Comparison of ENCODE assay signal across 1 cellular context in the genomic region with DNA sequence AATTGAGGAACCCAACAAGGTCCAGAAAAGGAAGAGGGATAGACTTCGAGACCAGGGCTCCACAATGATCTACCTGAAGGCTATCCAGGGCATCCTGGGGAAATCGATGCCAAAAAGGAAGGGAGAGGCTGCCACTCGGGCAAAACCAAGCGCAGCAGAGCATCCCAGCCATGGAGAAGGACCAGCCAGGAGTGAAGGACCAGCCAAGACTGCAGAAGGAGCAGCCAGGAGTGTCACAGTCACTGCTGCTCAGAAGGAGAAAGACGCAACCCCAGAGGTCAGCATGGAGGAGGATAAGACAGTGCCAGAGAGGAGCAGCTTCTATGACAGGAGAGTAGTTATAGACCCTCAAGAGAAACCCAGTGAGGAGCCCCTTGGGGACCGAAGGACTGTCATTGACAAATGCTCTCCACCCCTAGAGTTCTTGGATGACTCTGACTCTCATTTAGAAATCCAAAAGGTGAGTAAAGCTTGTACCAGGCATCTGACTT.
TF ChIP-seq lines count a peak whose summit lies in the region.

No MANE protein-coding gene starts in this region.

TF ChIP-seq in GM12878, 131 proteins besides CTCF, POLR2A, EP300 and RAD21:
- TF ChIP-seq KDM1A (IDR thresholded peaks at IDR 0.05; ENCODE audit: borderline replicate concordance) = no peak
- TF ChIP-seq IKZF1 (conservative IDR thresholded peaks at IDR 0.05) = no peak
- TF ChIP-seq, protein P1, sequence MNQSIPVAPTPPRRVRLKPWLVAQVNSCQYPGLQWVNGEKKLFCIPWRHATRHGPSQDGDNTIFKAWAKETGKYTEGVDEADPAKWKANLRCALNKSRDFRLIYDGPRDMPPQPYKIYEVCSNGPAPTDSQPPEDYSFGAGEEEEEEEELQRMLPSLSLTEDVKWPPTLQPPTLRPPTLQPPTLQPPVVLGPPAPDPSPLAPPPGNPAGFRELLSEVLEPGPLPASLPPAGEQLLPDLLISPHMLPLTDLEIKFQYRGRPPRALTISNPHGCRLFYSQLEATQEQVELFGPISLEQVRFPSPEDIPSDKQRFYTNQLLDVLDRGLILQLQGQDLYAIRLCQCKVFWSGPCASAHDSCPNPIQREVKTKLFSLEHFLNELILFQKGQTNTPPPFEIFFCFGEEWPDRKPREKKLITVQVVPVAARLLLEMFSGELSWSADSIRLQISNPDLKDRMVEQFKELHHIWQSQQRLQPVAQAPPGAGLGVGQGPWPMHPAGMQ (IDR thresholded peaks at IDR 0.05; ENCODE audit: borderline replicate concordance) = no peak
- no peak for TF ChIP-seq CHD1 (IDR thresholded peaks at IDR 0.05; ENCODE audit: low read depth, low read length)
- TF ChIP-seq NFYA (IDR thresholded peaks at IDR 0.05; ENCODE audit: borderline replicate concordance, low read depth, low read length) = no peak
- no peak for TF ChIP-seq PAX8 (IDR thresholded peaks at IDR 0.05)
- no peak for TF ChIP-seq ATF7 (IDR thresholded peaks at IDR 0.05; ENCODE audit: low read depth)
- TF ChIP-seq, protein P2, sequence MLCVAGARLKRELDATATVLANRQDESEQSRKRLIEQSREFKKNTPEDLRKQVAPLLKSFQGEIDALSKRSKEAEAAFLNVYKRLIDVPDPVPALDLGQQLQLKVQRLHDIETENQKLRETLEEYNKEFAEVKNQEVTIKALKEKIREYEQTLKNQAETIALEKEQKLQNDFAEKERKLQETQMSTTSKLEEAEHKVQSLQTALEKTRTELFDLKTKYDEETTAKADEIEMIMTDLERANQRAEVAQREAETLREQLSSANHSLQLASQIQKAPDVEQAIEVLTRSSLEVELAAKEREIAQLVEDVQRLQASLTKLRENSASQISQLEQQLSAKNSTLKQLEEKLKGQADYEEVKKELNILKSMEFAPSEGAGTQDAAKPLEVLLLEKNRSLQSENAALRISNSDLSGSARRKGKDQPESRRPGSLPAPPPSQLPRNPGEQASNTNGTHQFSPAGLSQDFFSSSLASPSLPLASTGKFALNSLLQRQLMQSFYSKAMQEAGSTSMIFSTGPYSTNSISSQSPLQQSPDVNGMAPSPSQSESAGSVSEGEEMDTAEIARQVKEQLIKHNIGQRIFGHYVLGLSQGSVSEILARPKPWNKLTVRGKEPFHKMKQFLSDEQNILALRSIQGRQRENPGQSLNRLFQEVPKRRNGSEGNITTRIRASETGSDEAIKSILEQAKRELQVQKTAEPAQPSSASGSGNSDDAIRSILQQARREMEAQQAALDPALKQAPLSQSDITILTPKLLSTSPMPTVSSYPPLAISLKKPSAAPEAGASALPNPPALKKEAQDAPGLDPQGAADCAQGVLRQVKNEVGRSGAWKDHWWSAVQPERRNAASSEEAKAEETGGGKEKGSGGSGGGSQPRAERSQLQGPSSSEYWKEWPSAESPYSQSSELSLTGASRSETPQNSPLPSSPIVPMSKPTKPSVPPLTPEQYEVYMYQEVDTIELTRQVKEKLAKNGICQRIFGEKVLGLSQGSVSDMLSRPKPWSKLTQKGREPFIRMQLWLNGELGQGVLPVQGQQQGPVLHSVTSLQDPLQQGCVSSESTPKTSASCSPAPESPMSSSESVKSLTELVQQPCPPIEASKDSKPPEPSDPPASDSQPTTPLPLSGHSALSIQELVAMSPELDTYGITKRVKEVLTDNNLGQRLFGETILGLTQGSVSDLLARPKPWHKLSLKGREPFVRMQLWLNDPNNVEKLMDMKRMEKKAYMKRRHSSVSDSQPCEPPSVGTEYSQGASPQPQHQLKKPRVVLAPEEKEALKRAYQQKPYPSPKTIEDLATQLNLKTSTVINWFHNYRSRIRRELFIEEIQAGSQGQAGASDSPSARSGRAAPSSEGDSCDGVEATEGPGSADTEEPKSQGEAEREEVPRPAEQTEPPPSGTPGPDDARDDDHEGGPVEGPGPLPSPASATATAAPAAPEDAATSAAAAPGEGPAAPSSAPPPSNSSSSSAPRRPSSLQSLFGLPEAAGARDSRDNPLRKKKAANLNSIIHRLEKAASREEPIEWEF (IDR thresholded peaks at IDR 0.05; ENCODE audit: insufficient replicate concordance, low read depth, low read length) = no peak
